10 cellular contexts compared by ENCODE assay signal in the genomic region with DNA sequence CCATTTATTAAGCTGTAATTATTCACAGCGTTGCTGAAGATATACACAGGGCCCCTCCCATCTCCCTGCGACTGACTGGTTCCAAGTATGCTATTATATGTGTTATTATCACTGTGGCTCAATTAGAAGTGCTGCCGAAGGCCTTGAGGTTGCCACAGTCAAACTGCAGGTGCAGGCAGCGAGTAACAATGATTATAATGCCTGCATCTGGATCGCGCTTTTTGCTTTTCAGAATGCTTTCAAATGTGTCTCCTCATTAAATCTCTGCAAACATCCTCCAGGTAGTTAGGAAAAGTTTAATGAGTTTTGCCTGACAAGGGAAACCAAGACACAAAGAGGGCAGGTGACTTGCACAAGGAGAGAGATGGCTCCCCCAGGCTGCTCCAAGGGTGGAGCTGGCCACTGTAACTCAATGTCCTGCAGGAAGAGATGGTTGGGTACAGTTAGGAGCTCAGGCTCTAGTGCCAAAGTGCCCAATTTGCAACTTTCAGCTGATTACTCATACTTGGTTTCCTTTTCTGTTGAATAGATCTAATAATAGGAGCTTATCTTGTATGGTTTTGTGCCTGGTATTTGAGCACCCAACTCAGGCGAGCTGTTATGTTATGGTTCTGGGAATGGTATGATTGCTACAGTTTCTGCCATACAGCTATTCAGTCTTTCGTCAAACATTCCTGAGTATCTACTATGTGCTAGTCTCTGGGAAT. TPM values are rescaled to one million over a fixed set of nuclear protein-coding genes. Genes with fewer than 3 reads are reported as not detected.
DNase-seq lines count a peak whose midpoint lies in the region; ATAC-seq, FAIRE-seq and TF ChIP-seq lines count a peak whose summit lies in the region.
"Had no signal": no experiment of that assay in that cellular context is flagged by ENCODE, and none has a peak within 500 bp of the region (broad histone marks: within the 10 kb centered on the region; RNA-seq: fewer than 3 reads in every experiment).

No MANE protein-coding gene starts in this region.

- no peak for ATAC-seq in central memory CD8-positive, alpha-beta T cell (replicated peaks; ENCODE audit: extremely low read depth, poor library complexity, severe bottlenecking)
- no peak for ATAC-seq in stimulated activated effector memory CD8-positive, alpha-beta T cell treated with anti-CD3 and anti-CD28 coated beads, Interleukin-12 subunit alpha, Interleukin-12 subunit beta, amount 100 ng/mL, for 72 hours
- ATAC-seq: A549 had no signal

- TF ChIP-seq CTCF in neural progenitor cell (IDR thresholded peaks at IDR 0.05), result no peak

- DNase-seq in NCI-H2227 (lab: John Stamatoyannopoulos, UW; ENCODE audit: unreplicated experiment) (peak; percentile 43), NCI-H2227 treated with DMSO at 0.1 percent for 48 hours (lab: John Stamatoyannopoulos, UW) (no peak), NCI-H1436 treated with DMSO at 0.1 percent for 48 hours (lab: John Stamatoyannopoulos, UW) (peak; percentile 24), neural progenitor cell (ENCODE audit: low spot score) (no peak), NCI-H128 (lab: John Stamatoyannopoulos, UW; ENCODE audit: unreplicated experiment) (no peak), frontal cortex (ENCODE audit: low spot score in 2 of 2) (no peak)
- no peak for DNase-seq in central memory CD8-positive, alpha-beta T cell (ENCODE audit: low spot score in 2 of 2)
- no peak for DNase-seq in stimulated activated effector memory CD8-positive, alpha-beta T cell treated with anti-CD3 and anti-CD28 coated beads, Interleukin-12 subunit alpha, Interleukin-12 subunit beta, amount 100 ng/mL, for 72 hours (ENCODE audit: low spot score in 2 of 2)

- peaks cover 21% of the 10 kb centered on the region for H3K4me1 ChIP-seq in neural progenitor cell

- no peak overlapping the region for H3K9ac ChIP-seq in neural progenitor cell

- no peak overlapping the region for H2AFZ ChIP-seq in neural progenitor cell (replicated peaks)

- H3K4me2 ChIP-seq in neural progenitor cell, result no peak overlapping the region
- H3K4me2 ChIP-seq: A549 had no signal

- H3K79me2 ChIP-seq in neural progenitor cell (ENCODE audit: low read depth), result no peaks in the 10 kb centered on the region

- peaks cover 12% of the 10 kb centered on the region for H4K20me1 ChIP-seq in neural progenitor cell (ENCODE audit: low read depth)

- H3K36me3 ChIP-seq in neural progenitor cell, result no peaks in the 10 kb centered on the region

- FAIRE-seq in frontal cortex (lab: Jason Lieb, UNC), result no peak
- FAIRE-seq: A549, endometrium had no signal

- peak overlapping the region; percentile 78 for H3K4me3 Mint-ChIP-seq in central memory CD8-positive, alpha-beta T cell
- peak overlapping the region; percentile 85 for H3K4me3 Mint-ChIP-seq in stimulated activated effector memory CD8-positive, alpha-beta T cell treated with anti-CD3 and anti-CD28 coated beads, Interleukin-12 subunit alpha, Interleukin-12 subunit beta, amount 100 ng/mL, for 72 hours
- H3K4me3 Mint-ChIP-seq in neural progenitor cell, result no peak overlapping the region

- no peaks in the 10 kb centered on the region for H3K9me3 ChIP-seq in neural progenitor cell (ENCODE audit: low read depth)
- H3K9me3 ChIP-seq: A549 had no signal

- peaks cover 21% of the 10 kb centered on the region for H3F3A ChIP-seq in neural progenitor cell (ENCODE audit: low read depth)

- no peaks in the 10 kb centered on the region for H3K9me3 Mint-ChIP-seq in central memory CD8-positive, alpha-beta T cell
- H3K9me3 Mint-ChIP-seq in stimulated activated effector memory CD8-positive, alpha-beta T cell treated with anti-CD3 and anti-CD28 coated beads, Interleukin-12 subunit alpha, Interleukin-12 subunit beta, amount 100 ng/mL, for 72 hours, result no peaks in the 10 kb centered on the region
- H3K9me3 Mint-ChIP-seq in neural progenitor cell, result no peaks in the 10 kb centered on the region

- no peak overlapping the region for H3K4me3 ChIP-seq in neural progenitor cell
- H3K4me3 ChIP-seq: A549 had no signal

- H3K27ac ChIP-seq in neural progenitor cell, result no peak overlapping the region
- H3K27ac ChIP-seq: A549 had no signal

- H3K27me3 Mint-ChIP-seq in central memory CD8-positive, alpha-beta T cell, result no peaks in the 10 kb centered on the region
- H3K27me3 Mint-ChIP-seq in neural progenitor cell (ENCODE audit: insufficient read depth, low read depth), result peaks cover 16% of the 10 kb centered on the region

- H3K27ac Mint-ChIP-seq in central memory CD8-positive, alpha-beta T cell (ENCODE audit: low read depth), result peak overlapping the region; percentile 58
- peak overlapping the region; percentile 95 for H3K27ac Mint-ChIP-seq in stimulated activated effector memory CD8-positive, alpha-beta T cell treated with anti-CD3 and anti-CD28 coated beads, Interleukin-12 subunit alpha, Interleukin-12 subunit beta, amount 100 ng/mL, for 72 hours
- H3K27ac Mint-ChIP-seq in neural progenitor cell, result no peak overlapping the region

- peaks cover 68% of the 10 kb centered on the region for H3K4me1 Mint-ChIP-seq in central memory CD8-positive, alpha-beta T cell
- H3K4me1 Mint-ChIP-seq in stimulated activated effector memory CD8-positive, alpha-beta T cell treated with anti-CD3 and anti-CD28 coated beads, Interleukin-12 subunit alpha, Interleukin-12 subunit beta, amount 100 ng/mL, for 72 hours, result peaks cover 76% of the 10 kb centered on the region
- peaks cover 17% of the 10 kb centered on the region for H3K4me1 Mint-ChIP-seq in neural progenitor cell

- H3K27me3 ChIP-seq in neural progenitor cell, result peaks cover 70% of the 10 kb centered on the region

- peaks cover 7% of the 10 kb centered on the region for H3K36me3 Mint-ChIP-seq in central memory CD8-positive, alpha-beta T cell (ENCODE audit: insufficient read depth)
- peaks cover 30% of the 10 kb centered on the region for H3K36me3 Mint-ChIP-seq in stimulated activated effector memory CD8-positive, alpha-beta T cell treated with anti-CD3 and anti-CD28 coated beads, Interleukin-12 subunit alpha, Interleukin-12 subunit beta, amount 100 ng/mL, for 72 hours
- H3K36me3 Mint-ChIP-seq in neural progenitor cell, result no peaks in the 10 kb centered on the region

RNA-seq across cellular contexts. Expression of a gene that starts 1.7 kb away (rescaled TPM):
- total RNA-seq in neural progenitor cell (ENCODE audit: low replicate concordance) (0.03 and 0.06 TPM in 2 replicates), frontal cortex (1.2 TPM)

RNA-seq across cellular contexts. Expression of a gene that starts 16.7 kb away (rescaled TPM):
- total RNA-seq in neural progenitor cell (ENCODE audit: low replicate concordance) (71.8 and 99.9 TPM in 2 replicates), frontal cortex (31.8 TPM)

Comparison
In these comparisons a context has a peak if more than half of its experiments do, and no peak if none do; other contexts are left out.
1. DNase-seq: peak in NCI-H2227 (single experiment) and NCI-H1436 treated with DMSO at 0.1 percent for 48 hours (single experiment); none in NCI-H2227 treated with DMSO at 0.1 percent for 48 hours (single experiment), central memory CD8-positive, alpha-beta T cell (0 of 2), stimulated activated effector memory CD8-positive, alpha-beta T cell treated with anti-CD3 and anti-CD28 coated beads, Interleukin-12 subunit alpha, Interleukin-12 subunit beta, amount 100 ng/mL, for 72 hours (0 of 2), neural progenitor cell (single experiment), NCI-H128 (single experiment) and frontal cortex (0 of 2).